Comparison of ENCODE assay signal across 11 cellular contexts in the genomic region with DNA sequence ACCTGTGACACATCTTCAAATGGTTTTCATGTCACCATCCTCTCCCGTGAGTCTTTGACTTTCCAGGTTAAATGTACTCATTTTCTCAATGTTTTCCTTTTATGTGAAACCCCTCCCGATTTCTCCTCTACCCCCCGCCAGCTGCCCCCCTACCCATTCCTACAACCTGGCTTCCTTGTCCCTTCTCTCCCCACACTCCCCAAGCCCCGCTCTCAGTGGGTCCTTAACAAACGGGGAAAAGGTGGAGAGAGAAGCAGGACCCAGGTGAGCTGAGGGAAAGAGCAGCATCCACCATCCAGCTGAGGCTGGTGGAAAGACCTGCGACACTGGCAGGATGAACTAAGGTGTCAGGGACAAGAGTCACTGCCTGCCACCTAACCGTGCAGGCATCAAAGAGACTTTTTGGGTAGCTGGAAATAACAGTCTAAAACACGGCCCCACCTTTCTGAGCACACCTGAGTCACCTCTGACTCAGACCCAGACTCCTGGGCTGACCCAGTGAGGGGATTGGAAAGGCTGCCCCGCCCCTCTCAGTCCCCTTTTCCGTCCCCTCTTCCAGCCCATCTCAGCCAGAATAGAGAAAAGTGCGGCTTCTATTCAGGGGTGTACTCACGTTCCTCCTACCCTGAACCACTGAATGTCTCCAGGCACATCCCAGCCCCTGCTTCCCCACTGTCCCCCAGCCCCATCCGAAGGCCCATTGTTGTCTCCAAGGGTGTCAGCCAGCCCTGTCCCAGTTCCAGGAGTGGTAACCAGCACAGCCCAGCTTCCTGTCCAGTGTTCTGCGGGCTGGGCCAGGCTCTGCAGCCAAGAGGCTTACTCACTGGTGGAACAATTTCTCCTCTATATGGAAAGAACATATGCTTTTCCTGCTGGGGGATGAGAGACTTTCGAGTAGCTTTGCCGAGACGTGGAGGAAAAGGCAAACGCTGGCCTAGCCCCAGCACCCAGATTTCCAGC. TPM values are rescaled to one million over a fixed set of nuclear protein-coding genes. Genes with fewer than 3 reads are reported as not detected.
A peak's percentile ranks its signal among the peaks of the same experiment; 100 is the strongest.
DNase-seq lines count a peak whose midpoint lies in the region; ATAC-seq and TF ChIP-seq lines count a peak whose summit lies in the region.
"Had no signal": no experiment of that assay in that cellular context is flagged by ENCODE, and none has a peak within 500 bp of the region (broad histone marks: within the 10 kb centered on the region; RNA-seq: fewer than 3 reads in every experiment).

No MANE protein-coding gene starts in this region.

- ATAC-seq in heart right ventricle (peak; percentile 25 to 86 (median 59)), memory B cell (ENCODE audit: low read depth) (no peak), HG03139 (IDR thresholded peaks at IDR 0.05; ENCODE audit: unreplicated experiment) (no peak)
- no peak for ATAC-seq in central memory CD8-positive, alpha-beta T cell (replicated peaks; ENCODE audit: extremely low read depth, poor library complexity, severe bottlenecking)

- H3K27me3 ChIP-seq in heart right ventricle (no peaks in the 10 kb centered on the region), left ventricle myocardium inferior (ENCODE audit: low read depth) (peaks cover 17% of the 10 kb centered on the region)

- H3K4me3 Mint-ChIP-seq in central memory CD8-positive, alpha-beta T cell = no peak overlapping the region
- no peak overlapping the region for H3K4me3 Mint-ChIP-seq in memory B cell

- WGBS in heart right ventricle, 2 donors = 64 to 65% methylated on average over 18 of the region's 18 CpGs

- H3K9me3 Mint-ChIP-seq in central memory CD8-positive, alpha-beta T cell = no peaks in the 10 kb centered on the region
- H3K9me3 Mint-ChIP-seq in memory B cell = no peaks in the 10 kb centered on the region

- peaks cover 0 to 5% (median 0%) of the 10 kb centered on the region in 11 donors for H3K9me3 ChIP-seq in heart right ventricle
- H3K9me3 ChIP-seq in left ventricle myocardium inferior (replicated peaks) = no peaks in the 10 kb centered on the region

- DNase-seq in heart right ventricle (no peak), left ventricle myocardium inferior (no peak), memory B cell (ENCODE audit: low spot score in 2 of 2) (no peak), NCI-H1092 treated with DMSO at 0.1 percent for 48 hours (lab: John Stamatoyannopoulos, UW) (no peak), NOMO-1 treated with DMSO at 0.1 percent for 48 hours (lab: John Stamatoyannopoulos, UW; ENCODE audit: unreplicated experiment) (no peak), GM10266 (ENCODE audit: extremely low spot score) (no peak)
- no peak for DNase-seq in central memory CD8-positive, alpha-beta T cell (ENCODE audit: low spot score in 2 of 2)
- DNase-seq: activated CD4-positive, CD25-positive, alpha-beta regulatory T cell treated with anti-CD3 and anti-CD28 coated beads, Interleukin-2, amount 50 U/mL, for 72 hours; OCI-M1 had no signal

- intact Hi-C loops in heart right ventricle (cut with DNase I) = loop anchor here in 5 of 10 donors (2.0 to 10.0 kb wide), 5 partner anchors 173 to 236 kb away; a partner anchor contains a TSS
- intact Hi-C loops in left ventricle myocardium inferior (cut with micrococcal nuclease) = loop anchor here (10.0 kb wide), 1 partner anchor 176 kb away; no protein-coding TSS in a partner anchor

- peaks cover 38% of the 10 kb centered on the region for H3K4me1 Mint-ChIP-seq in central memory CD8-positive, alpha-beta T cell
- H3K4me1 Mint-ChIP-seq in memory B cell = peaks cover 41% of the 10 kb centered on the region

- H3K4me1 ChIP-seq in heart right ventricle (peaks cover 0 to 14% (median 4%) of the 10 kb centered on the region in 9 donors), left ventricle myocardium inferior (peaks cover 10% of the 10 kb centered on the region)

- H3K36me3 ChIP-seq in heart right ventricle = no peaks in the 10 kb centered on the region
- no peaks in the 10 kb centered on the region for H3K36me3 ChIP-seq in left ventricle myocardium inferior
- H3K36me3 ChIP-seq: cardiac muscle cell had no signal

- no peak overlapping the region for H3K4me3 ChIP-seq in heart right ventricle
- no peak overlapping the region for H3K4me3 ChIP-seq in left ventricle myocardium inferior
- H3K4me3 ChIP-seq: cardiac muscle cell had no signal

- peaks cover 7% of the 10 kb centered on the region for H3K36me3 Mint-ChIP-seq in central memory CD8-positive, alpha-beta T cell (ENCODE audit: insufficient read depth)
- H3K36me3 Mint-ChIP-seq in memory B cell = peaks cover 4% of the 10 kb centered on the region

- peak overlapping the region; percentile 55 for H3K27ac Mint-ChIP-seq in central memory CD8-positive, alpha-beta T cell (ENCODE audit: low read depth)
- H3K27ac Mint-ChIP-seq in memory B cell = peak overlapping the region; percentile 58

- H3K27ac ChIP-seq in heart right ventricle (peak overlapping the region in 1 of 10 donors; percentile 7), left ventricle myocardium inferior (replicated peaks) (no peak overlapping the region)
- H3K27ac ChIP-seq: cardiac muscle cell had no signal

- TF ChIP-seq CTCF in heart right ventricle (IDR thresholded peaks at IDR 0.05) (no peak), left ventricle myocardium inferior (IDR thresholded peaks at IDR 0.05; ENCODE audit: borderline replicate concordance) (no peak), GM10266 (IDR thresholded peaks at IDR 0.05; ENCODE audit: control insufficient read depth, insufficient read depth, low read depth, missing control alignments) (no peak)

- no peaks in the 10 kb centered on the region for H3K27me3 Mint-ChIP-seq in central memory CD8-positive, alpha-beta T cell
- no peaks in the 10 kb centered on the region for H3K27me3 Mint-ChIP-seq in memory B cell

RNA-seq across cellular contexts. Expression of a gene that starts 20.4 kb away (rescaled TPM):
- total RNA-seq in heart right ventricle (10 to 100 TPM in 1 of 10 donors, 1 to 10 TPM in 9; 2.0 to 23.0 (median 4.5) TPM), left ventricle myocardium inferior (3.1 TPM)
- 10 to 100 TPM in 1 of 2 donors, 1 to 10 TPM in 1; 3.6 to 13.8 TPM for polyA plus RNA-seq in heart right ventricle
- polyA plus RNA-seq: cardiac muscle cell had no signal

RNA-seq across cellular contexts. Expression of a gene that starts 38.1 kb away (rescaled TPM):
- total RNA-seq in heart right ventricle (1 to 10 TPM; 4.0 to 9.5 (median 5.6) TPM), left ventricle myocardium inferior (10.3 TPM)
- 10 to 100 TPM in 1 of 2 donors, 1 to 10 TPM in 1; 3.4 to 13.2 TPM for polyA plus RNA-seq in heart right ventricle

Comparison
In these comparisons a context has a peak if more than half of its experiments do, and no peak if none do; other contexts are left out.
1. ATAC-seq: peak in heart right ventricle (8 of 8); none in central memory CD8-positive, alpha-beta T cell (single experiment), memory B cell (single experiment) and HG03139 (single experiment).